In the genomic region with DNA sequence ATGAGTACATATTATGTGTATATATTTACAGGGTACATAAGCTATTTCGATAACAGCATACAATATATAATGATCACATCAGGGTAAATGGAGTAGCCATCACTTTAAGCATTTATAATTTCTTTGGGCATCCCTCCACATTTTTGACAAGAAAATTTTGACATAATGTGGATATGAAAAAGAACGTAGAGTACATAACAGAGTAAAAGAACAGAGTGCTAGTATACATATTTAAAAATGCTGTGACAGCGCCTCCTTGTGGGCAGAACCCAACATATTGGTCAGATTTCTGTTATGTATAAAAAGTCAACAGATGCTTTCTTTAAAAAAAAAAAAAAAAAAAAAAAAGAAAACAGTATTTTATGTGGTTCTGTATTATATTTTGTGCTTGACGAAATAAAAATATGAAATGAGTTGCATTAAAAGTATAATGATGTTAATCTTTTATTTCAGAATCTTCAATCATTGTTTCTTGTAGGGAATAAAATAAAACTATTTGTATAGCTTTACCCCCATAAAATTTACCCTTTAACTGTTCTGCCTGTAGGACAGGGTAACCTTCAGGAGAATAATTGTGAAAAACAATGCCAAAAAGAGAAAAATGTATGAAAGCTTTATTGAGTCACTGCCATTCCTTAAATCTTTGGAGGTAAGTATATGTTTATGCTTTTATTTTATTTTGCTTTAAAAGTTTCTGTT, we compare ENCODE assay signal across 8 cellular contexts. TPM values are rescaled to one million over a fixed set of nuclear protein-coding genes. Genes with fewer than 3 reads are reported as not detected.
DNase-seq lines count a peak whose midpoint lies in the region; ATAC-seq and TF ChIP-seq lines count a peak whose summit lies in the region.

No MANE protein-coding gene starts in this region.

- H3K9ac ChIP-seq in parathyroid adenoma = no peak overlapping the region

- in situ Hi-C loops in Panc1 (cut with HindIII; ENCODE audit: low pct_unique_long_range_greater_than_20kb, low sequenced_read_pairs) = no loop called here

- H3K27ac Mint-ChIP-seq in CD8-positive, alpha-beta T cell = no peak overlapping the region
- no peak overlapping the region for H3K27ac Mint-ChIP-seq in type B pancreatic cell

- no peak for TF ChIP-seq EP300 in Ishikawa (IDR thresholded peaks at IDR 0.05; ENCODE audit: borderline replicate concordance)

- no peaks in the 10 kb centered on the region for H3K4me1 ChIP-seq in CD8-positive, alpha-beta T cell (ENCODE audit: insufficient read depth, low read length)
- no peaks in the 10 kb centered on the region for H3K4me1 ChIP-seq in Panc1 (ENCODE audit: control insufficient read depth, insufficient read depth, low read length)
- H3K4me1 ChIP-seq in parathyroid adenoma = no peaks in the 10 kb centered on the region

- no TSS peak for BruUV-seq in Panc1 (replicated peaks; lab: Mats Ljungman, UMichigan)

- POLR2A ChIA-PET in CD8-positive, alpha-beta T cell (lab: Charles Lee) = interaction anchor here (4.8 kb wide), 1 partner anchor 18 kb away, joined by 30 read pairs; the partner anchor contains the start of gene HBP1
- POLR2A ChIA-PET in Panc1 (lab: Charles Lee) = no interaction called here

- peak; percentile 88 for ATAC-seq in CD8-positive, alpha-beta T cell
- no peak for ATAC-seq in Panc1
- peak; percentile 57 to 73 for ATAC-seq in activated T-cell treated with anti-CD3 and anti-CD28 coated beads, Interleukin-2, amount 50 U/mL, for 4 hours
- ATAC-seq in GM18498 (IDR thresholded peaks at IDR 0.05; ENCODE audit: unreplicated experiment) = no peak

- peak; percentile 64 to 85 (median 80) for DNase-seq in CD8-positive, alpha-beta T cell
- DNase-seq in Panc1 (ENCODE audit: low read depth, low spot score) (no peak), fibroblast of the aortic adventitia (ENCODE audit: low read depth) (peak; percentile 87), type B pancreatic cell (ENCODE audit: extremely low spot score, unreplicated experiment) (no peak)
- peak; percentile 76 for DNase-seq in activated T-cell treated with anti-CD3 and anti-CD28 coated beads, Interleukin-2, amount 50 U/mL, for 4 hours

- H3K36me3 Mint-ChIP-seq in CD8-positive, alpha-beta T cell = no peaks in the 10 kb centered on the region
- H3K36me3 Mint-ChIP-seq in activated T-cell treated with anti-CD3 and anti-CD28 coated beads, Interleukin-2, amount 50 U/mL, for 4 hours (ENCODE audit: insufficient read depth) = no peaks in the 10 kb centered on the region
- peaks cover 2% of the 10 kb centered on the region for H3K36me3 Mint-ChIP-seq in type B pancreatic cell

- TF ChIP-seq CTCF in CD8-positive, alpha-beta T cell (IDR thresholded peaks at IDR 0.05) = peak; percentile 95
- TF ChIP-seq CTCF in Panc1 (IDR thresholded peaks at IDR 0.05) (peak; percentile 70; the same call in 1 of the 2 replicates), fibroblast of the aortic adventitia (IDR thresholded peaks at IDR 0.05; ENCODE audit: insufficient read depth, low read length) (peak; percentile 65), parathyroid adenoma (IDR thresholded peaks at IDR 0.05) (peak; percentile 73), type B pancreatic cell (conservative IDR thresholded peaks at IDR 0.05) (peak; percentile 92)

- no peaks in the 10 kb centered on the region for H3K36me3 ChIP-seq in CD8-positive, alpha-beta T cell (ENCODE audit: insufficient read depth, low read length)
- no peaks in the 10 kb centered on the region for H3K36me3 ChIP-seq in Panc1 (ENCODE audit: control insufficient read depth, insufficient read depth, low read length)
- no peaks in the 10 kb centered on the region for H3K36me3 ChIP-seq in parathyroid adenoma (ENCODE audit: control insufficient read depth, insufficient read depth, low read length)

- no peak overlapping the region for H3K4me3 Mint-ChIP-seq in CD8-positive, alpha-beta T cell
- H3K4me3 Mint-ChIP-seq in activated T-cell treated with anti-CD3 and anti-CD28 coated beads, Interleukin-2, amount 50 U/mL, for 4 hours = no peak overlapping the region
- no peak overlapping the region for H3K4me3 Mint-ChIP-seq in type B pancreatic cell

- H3K27me3 Mint-ChIP-seq in CD8-positive, alpha-beta T cell (ENCODE audit: low read depth) = no peaks in the 10 kb centered on the region
- H3K27me3 Mint-ChIP-seq in activated T-cell treated with anti-CD3 and anti-CD28 coated beads, Interleukin-2, amount 50 U/mL, for 4 hours (ENCODE audit: low read depth) = no peaks in the 10 kb centered on the region
- no peaks in the 10 kb centered on the region for H3K27me3 Mint-ChIP-seq in type B pancreatic cell

- H3K27ac ChIP-seq in CD8-positive, alpha-beta T cell (ENCODE audit: low read depth, low read length) = no peak overlapping the region
- H3K27ac ChIP-seq in Panc1 (ENCODE audit: low read length) (no peak overlapping the region), parathyroid adenoma (no peak overlapping the region)

- H3K27me3 ChIP-seq in CD8-positive, alpha-beta T cell (ENCODE audit: insufficient read depth, low read length) = no peaks in the 10 kb centered on the region
- no peaks in the 10 kb centered on the region; the same call in 1 of the 2 replicates for H3K27me3 ChIP-seq in Panc1 (ENCODE audit: control insufficient read depth, insufficient read depth, low read length)
- no peaks in the 10 kb centered on the region for H3K27me3 ChIP-seq in parathyroid adenoma (ENCODE audit: control insufficient read depth, insufficient read depth, low read length)

- intact Hi-C loops in CD8-positive, alpha-beta T cell (cut with DNase I, micrococcal nuclease) = loop anchor here (1.0 to 5.0 kb wide), 6 partner anchors 16 to 973 kb away; partner anchors contain the start of gene CCDC71L (in 1 of the 2)
- intact Hi-C loops in Panc1 (cut with micrococcal nuclease; ENCODE audit: unreplicated experiment) = loop anchor here (1.0 to 2.0 kb wide), 2 partner anchors 204 to 357 kb away; no protein-coding TSS in a partner anchor

- no peak overlapping the region for H3K4me2 ChIP-seq in parathyroid adenoma (ENCODE audit: low read length)

- no peaks in the 10 kb centered on the region for H3K9me3 ChIP-seq in CD8-positive, alpha-beta T cell (ENCODE audit: low read length)
- no peaks in the 10 kb centered on the region for H3K9me3 ChIP-seq in Panc1 (ENCODE audit: control insufficient read depth, insufficient read depth, low read depth, low read length)
- no peaks in the 10 kb centered on the region for H3K9me3 ChIP-seq in parathyroid adenoma (ENCODE audit: control insufficient read depth, low read length)

- no peaks in the 10 kb centered on the region for H3K79me2 ChIP-seq in parathyroid adenoma

- H3K9me3 Mint-ChIP-seq in CD8-positive, alpha-beta T cell = no peaks in the 10 kb centered on the region
- no peaks in the 10 kb centered on the region for H3K9me3 Mint-ChIP-seq in activated T-cell treated with anti-CD3 and anti-CD28 coated beads, Interleukin-2, amount 50 U/mL, for 4 hours
- H3K9me3 Mint-ChIP-seq in type B pancreatic cell = no peaks in the 10 kb centered on the region

- peaks cover 6% of the 10 kb centered on the region for H3K4me1 Mint-ChIP-seq in CD8-positive, alpha-beta T cell (ENCODE audit: low read depth)
- peaks cover 5% of the 10 kb centered on the region for H3K4me1 Mint-ChIP-seq in activated T-cell treated with anti-CD3 and anti-CD28 coated beads, Interleukin-2, amount 50 U/mL, for 4 hours (ENCODE audit: low read depth)
- H3K4me1 Mint-ChIP-seq in type B pancreatic cell (ENCODE audit: unreplicated experiment) = peaks cover 8% of the 10 kb centered on the region

- H2AFZ ChIP-seq in parathyroid adenoma = no peak overlapping the region

- CTCF ChIA-PET in CD8-positive, alpha-beta T cell (lab: Charles Lee) = interaction anchor here (0.6 to 9.3 kb wide), 18 partner anchors 11 to 490 kb away, joined by 3 to 133 read pairs (median 4); partner anchors contain the start of genes CCDC71L and HBP1
- CTCF ChIA-PET in Panc1 (lab: Charles Lee) = interaction anchor here (0.7 kb wide), 3 partner anchors 100 to 219 kb away, joined by 3 to 6 read pairs (median 6); no protein-coding TSS in a partner anchor

- H3K4me3 ChIP-seq in CD8-positive, alpha-beta T cell (ENCODE audit: low read depth, low read length) = no peak overlapping the region
- no peak overlapping the region for H3K4me3 ChIP-seq in Panc1 (ENCODE audit: low read depth in 2 of 2, low read length in 2 of 2)
- no peak overlapping the region for H3K4me3 ChIP-seq in fibroblast of the aortic adventitia (ENCODE audit: low read depth, low read length)
- no peak overlapping the region for H3K4me3 ChIP-seq in parathyroid adenoma (ENCODE audit: low read depth, low read length)

- peak; percentile 56 for TF ChIP-seq RAD21 in Ishikawa (IDR thresholded peaks at IDR 0.05; ENCODE audit: low read depth)

TF ChIP-seq in Ishikawa, 13 proteins besides CTCF, POLR2A, EP300 and RAD21:
- TF ChIP-seq CEBPB (IDR thresholded peaks at IDR 0.05) = no peak

RNA-seq across cellular contexts. Expression of gene HBP1, which starts 18.3 kb away (rescaled TPM):
- 100 to 1,000 TPM; 233 to 251 TPM for total RNA-seq in CD8-positive, alpha-beta T cell
- 28.1 TPM for total RNA-seq in Panc1 (2021; ENCODE audit: unreplicated experiment)
- 23.3 TPM for polyA plus RNA-seq in Panc1 (2012; ENCODE audit: insufficient read length)
- 10 to 100 TPM; 10.1 to 18.5 (median 16.2) TPM for total RNA-seq in activated T-cell treated with anti-CD3 and anti-CD28 coated beads, Interleukin-2, amount 50 U/mL, for 4 hours
- total RNA-seq in fibroblast of the aortic adventitia (ENCODE audit: low replicate concordance) = 90.9 and 106 TPM in 2 replicates
- 51.5 and 56.9 TPM in 2 replicates for total RNA-seq in type B pancreatic cell (ENCODE audit: low replicate concordance)

Comparison
In these comparisons a context has a peak if more than half of its experiments do, and no peak if none do; other contexts are left out.
1. ATAC-seq: peak in CD8-positive, alpha-beta T cell (single experiment) and activated T-cell treated with anti-CD3 and anti-CD28 coated beads, Interleukin-2, amount 50 U/mL, for 4 hours (2 of 2); none in Panc1 (single experiment) and GM18498 (single experiment).
2. DNase-seq: peak in CD8-positive, alpha-beta T cell (7 of 7), activated T-cell treated with anti-CD3 and anti-CD28 coated beads, Interleukin-2, amount 50 U/mL, for 4 hours (single experiment) and fibroblast of the aortic adventitia (single experiment); none in Panc1 (single experiment) and type B pancreatic cell (single experiment).
3. Peak in every context shown above with its lines, with median percentiles within 50 percentile points of each other: CTCF ChIP-seq.